Comparison of ENCODE assay signal across 8 cellular contexts in the genomic region with DNA sequence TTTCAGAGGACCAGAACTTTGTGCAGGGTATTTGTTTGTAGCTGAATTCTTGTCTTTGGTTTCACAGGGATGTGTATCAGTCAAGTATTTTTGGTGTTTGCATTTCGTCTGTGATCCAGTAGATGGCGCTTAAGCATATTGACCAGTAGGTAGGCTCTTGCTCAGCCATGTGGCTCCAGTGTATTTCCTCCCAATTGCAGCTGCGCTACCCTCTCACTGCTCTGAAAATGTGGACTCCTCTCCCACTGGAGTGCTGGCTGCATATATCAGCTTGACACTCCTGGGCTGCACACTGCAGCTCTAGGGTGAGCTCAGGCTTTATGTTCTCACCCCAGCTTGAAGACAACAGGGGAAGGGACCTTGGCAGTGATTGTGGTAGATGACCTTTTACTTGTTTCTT.
A peak's percentile ranks its signal among the peaks of the same experiment; 100 is the strongest.
DNase-seq lines count a peak whose midpoint lies in the region; ATAC-seq and TF ChIP-seq lines count a peak whose summit lies in the region.

No MANE protein-coding gene starts in this region.

- H3K27ac Mint-ChIP-seq in stimulated activated naive CD8-positive, alpha-beta T cell treated with anti-CD3 and anti-CD28 coated beads, Interleukin-15, amount 100 ng/mL, for 72 hours = no peak overlapping the region

- H3K9ac ChIP-seq in Karpas-422 (ENCODE audit: low read length) = no peak overlapping the region

- H3K4me3 ChIP-seq in Karpas-422 (ENCODE audit: low read length) (no peak overlapping the region), tibial artery (no peak overlapping the region), lower leg skin (ENCODE audit: low read depth, poor library complexity, severe bottlenecking) (no peak overlapping the region)

- H3K4me2 ChIP-seq in Karpas-422 (ENCODE audit: low read depth, low read length, poor library complexity, severe bottlenecking) = no peak overlapping the region

- H3K27me3 ChIP-seq in Karpas-422 (ENCODE audit: low read length) (no peaks in the 10 kb centered on the region), tibial artery (no peaks in the 10 kb centered on the region)

- peaks cover 6% of the 10 kb centered on the region for H3K27me3 Mint-ChIP-seq in stimulated activated naive CD8-positive, alpha-beta T cell treated with anti-CD3 and anti-CD28 coated beads, Interleukin-15, amount 100 ng/mL, for 72 hours

- no peaks in the 10 kb centered on the region for H4K20me1 ChIP-seq in Karpas-422 (ENCODE audit: insufficient read depth, low read depth, low read length)

- peak; percentile 62 for ATAC-seq in stimulated activated naive CD8-positive, alpha-beta T cell treated with anti-CD3 and anti-CD28 coated beads, Interleukin-15, amount 100 ng/mL, for 72 hours
- ATAC-seq in stimulated activated naive CD8-positive, alpha-beta T cell treated with anti-CD3 and anti-CD28 coated beads, Interleukin-15, Interleukin-2, amounts not matched to agents 100 U/mL and 50 U/mL, for 24 hours = no peak

- H3K27ac ChIP-seq in Karpas-422 (ENCODE audit: low read length) = no peak overlapping the region
- no peak overlapping the region for H3K27ac ChIP-seq in tibial artery

- no peaks in the 10 kb centered on the region for H3K79me2 ChIP-seq in Karpas-422 (ENCODE audit: low read length)

- DNase-seq in stimulated activated naive CD8-positive, alpha-beta T cell treated with anti-CD3 and anti-CD28 coated beads, Interleukin-15, amount 100 ng/mL, for 72 hours = peak in 1 of 2 donors; percentile 11
- no peak for DNase-seq in stimulated activated naive CD8-positive, alpha-beta T cell treated with anti-CD3 and anti-CD28 coated beads, Interleukin-15, Interleukin-2, amounts not matched to agents 100 U/mL and 50 U/mL, for 24 hours
- peak; percentile 81 for DNase-seq in HCEC 1CT
- peak; percentile 76 for DNase-seq in Karpas-422
- peak; percentile 72 for DNase-seq in SK-MEL-5 (ENCODE audit: low read depth, low spot score)
- DNase-seq in glomerular endothelial cell (ENCODE audit: extremely low read depth, low read depth, low spot score) = peak; percentile 14
- no peak for DNase-seq in tibial artery
- no peak for DNase-seq in lower leg skin (ENCODE audit: low spot score in 2 of 2)

- H3K4me1 ChIP-seq in Karpas-422 (ENCODE audit: low read length) (no peaks in the 10 kb centered on the region), tibial artery (no peaks in the 10 kb centered on the region)

- in situ Hi-C loops in SK-MEL-5 (cut with HindIII; ENCODE audit: low pct_unique_long_range_greater_than_20kb, low sequenced_read_pairs) = no loop called here

- intact Hi-C loops in tibial artery (cut with DNase I; ENCODE audit: low total_unique reads) = no loop called here
- intact Hi-C loops in lower leg skin (cut with DNase I; ENCODE audit: low total_unique reads) = no loop called here

- H2AFZ ChIP-seq in Karpas-422 (ENCODE audit: low read length) = no peak overlapping the region

- TF ChIP-seq CTCF in tibial artery (IDR thresholded peaks at IDR 0.05) (peak; percentile 15 to 27), lower leg skin (IDR thresholded peaks at IDR 0.05) (no peak)

- H3K9me3 ChIP-seq in Karpas-422 (ENCODE audit: low read length) = no peaks in the 10 kb centered on the region
- no peaks in the 10 kb centered on the region for H3K9me3 ChIP-seq in tibial artery

- no peak overlapping the region for H3K4me3 Mint-ChIP-seq in stimulated activated naive CD8-positive, alpha-beta T cell treated with anti-CD3 and anti-CD28 coated beads, Interleukin-15, amount 100 ng/mL, for 72 hours

- WGBS in lower leg skin, 2 donors = 9 to 29% methylated on average over 3 of the region's 3 CpGs

- H3K4me1 Mint-ChIP-seq in stimulated activated naive CD8-positive, alpha-beta T cell treated with anti-CD3 and anti-CD28 coated beads, Interleukin-15, amount 100 ng/mL, for 72 hours = no peaks in the 10 kb centered on the region

- no peak for TF ChIP-seq POLR2A in lower leg skin (IDR thresholded peaks at IDR 0.05)

- no peaks in the 10 kb centered on the region for H3K36me3 ChIP-seq in Karpas-422 (ENCODE audit: insufficient read depth, low read length)
- no peaks in the 10 kb centered on the region for H3K36me3 ChIP-seq in tibial artery

- H3K9me2 ChIP-seq in Karpas-422 (replicated peaks; ENCODE audit: insufficient read depth, low read length) = no peaks in the 10 kb centered on the region

- H3K9me3 Mint-ChIP-seq in stimulated activated naive CD8-positive, alpha-beta T cell treated with anti-CD3 and anti-CD28 coated beads, Interleukin-15, amount 100 ng/mL, for 72 hours = no peaks in the 10 kb centered on the region

Comparison
In these comparisons a context has a peak if more than half of its experiments do, and no peak if none do; other contexts are left out.
1. DNase-seq: peak in HCEC 1CT (single experiment), Karpas-422 (single experiment), SK-MEL-5 (single experiment) and glomerular endothelial cell (single experiment); none in stimulated activated naive CD8-positive, alpha-beta T cell treated with anti-CD3 and anti-CD28 coated beads, Interleukin-15, Interleukin-2, amounts not matched to agents 100 U/mL and 50 U/mL, for 24 hours (single experiment), tibial artery (0 of 2) and lower leg skin (0 of 2).
2. CTCF ChIP-seq: peak in tibial artery (2 of 2); none in lower leg skin (0 of 3).